8 cellular contexts compared by ENCODE assay signal in the genomic region with DNA sequence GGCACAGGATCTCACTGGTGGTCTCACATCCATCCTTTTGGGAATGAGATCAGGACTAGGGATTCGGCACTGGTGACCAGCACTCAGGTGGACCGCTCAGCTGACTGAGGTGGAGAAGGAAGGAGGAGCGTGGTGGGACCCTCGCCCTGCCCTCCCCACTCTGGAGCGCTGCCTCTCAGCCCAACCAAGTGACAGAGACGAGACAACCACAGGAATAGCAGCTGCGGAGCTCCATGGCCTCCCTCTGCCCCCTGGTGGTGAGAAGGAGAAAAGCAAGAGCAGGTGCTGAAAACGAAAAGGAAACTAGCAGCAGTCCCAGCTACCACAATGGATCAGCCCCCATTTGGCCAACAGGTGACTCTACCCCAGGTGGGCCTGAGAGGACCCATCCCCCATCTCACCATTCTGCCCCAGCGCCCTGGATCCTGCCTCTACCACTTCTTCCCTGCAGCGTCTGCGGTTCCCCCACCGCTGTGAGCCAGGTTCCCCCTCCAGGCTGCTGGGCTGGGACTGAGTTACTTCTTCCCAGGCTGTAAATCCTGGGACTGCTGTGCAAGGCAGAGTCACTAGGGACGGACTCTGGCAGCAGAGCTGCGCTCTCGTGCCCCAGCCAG. TPM values are rescaled to one million over a fixed set of nuclear protein-coding genes. Genes with fewer than 3 reads are reported as not detected.
A peak's percentile ranks its signal among the peaks of the same experiment; 100 is the strongest.
DNase-seq lines count a peak whose midpoint lies in the region; ATAC-seq and TF ChIP-seq lines count a peak whose summit lies in the region.
"Not testable (repeated sequence)": the region's sequence is repeated elsewhere in the genome, so short reads cannot be mapped to it uniquely, and the experiment has no call there.

A gene with protein sequence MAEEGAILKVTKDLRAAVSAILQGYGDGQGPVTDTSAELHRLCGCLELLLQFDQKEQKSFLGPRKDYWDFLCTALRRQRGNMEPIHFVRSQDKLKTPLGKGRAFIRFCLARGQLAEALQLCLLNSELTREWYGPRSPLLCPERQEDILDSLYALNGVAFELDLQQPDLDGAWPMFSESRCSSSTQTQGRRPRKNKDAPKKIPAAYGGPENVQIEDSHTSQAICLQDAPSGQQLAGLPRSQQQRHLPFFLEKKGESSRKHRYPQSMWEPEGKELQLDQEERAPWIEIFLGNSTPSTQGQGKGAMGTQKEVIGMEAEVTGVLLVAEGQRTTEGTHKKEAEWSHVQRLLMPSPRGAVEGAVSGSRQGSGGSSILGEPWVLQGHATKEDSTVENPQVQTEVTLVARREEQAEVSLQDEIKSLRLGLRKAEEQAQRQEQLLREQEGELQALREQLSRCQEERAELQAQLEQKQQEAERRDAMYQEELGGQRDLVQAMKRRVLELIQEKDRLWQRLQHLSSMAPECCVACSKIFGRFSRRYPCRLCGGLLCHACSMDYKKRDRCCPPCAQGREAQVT (plus strand): TSS at position 533 of the 614 bp plus-strand sequence. CDS start 1,353 bp downstream, outside the sequence.

- peak within 1 kb of the TSS; percentile 82 for H3K27ac Mint-ChIP-seq in activated CD4-positive, alpha-beta T cell treated with anti-CD3 and anti-CD28 coated beads, Interleukin-2, amount 10 ng/mL, durations not matched to agents 7 days and 5 days

- POLR2A ChIA-PET in activated CD4-positive, alpha-beta T cell treated with anti-CD3 and anti-CD28 coated beads, Interleukin-2, amount 10 ng/mL, durations not matched to agents 7 days and 5 days (lab: Charles Lee): not testable (repeated sequence)

- H3K9me3 Mint-ChIP-seq in activated CD4-positive, alpha-beta T cell treated with anti-CD3 and anti-CD28 coated beads, Interleukin-2, amount 10 ng/mL, durations not matched to agents 7 days and 5 days: not testable (repeated sequence)

- H3K9me3 ChIP-seq in BLaER1 treated with 17β-estradiol and CSF1 and Interleukin-3, amounts not matched to agents 10 nM and 100 nM (replicated peaks in 1 of 11); liver (ENCODE audit: control insufficient read depth in 4 of 4, low read length in 3 of 4): not testable (repeated sequence)

- not testable (repeated sequence) for H3K27me3 Mint-ChIP-seq in activated CD4-positive, alpha-beta T cell treated with anti-CD3 and anti-CD28 coated beads, Interleukin-2, amount 10 ng/mL, durations not matched to agents 7 days and 5 days

- H3K4me3 Mint-ChIP-seq in activated CD4-positive, alpha-beta T cell treated with anti-CD3 and anti-CD28 coated beads, Interleukin-2, amount 10 ng/mL, durations not matched to agents 7 days and 5 days: peak within 1 kb of the TSS; percentile 63

- ATAC-seq in GM19397 (IDR thresholded peaks at IDR 0.05; ENCODE audit: unreplicated experiment): peak; percentile 82
- peak; percentile 73 for ATAC-seq in HG03521 (IDR thresholded peaks at IDR 0.05; ENCODE audit: unreplicated experiment)

- TF ChIP-seq RAD21 in liver (IDR thresholded peaks at IDR 0.05): peak; percentile 71 to 81

- H3K4me1 Mint-ChIP-seq in activated CD4-positive, alpha-beta T cell treated with anti-CD3 and anti-CD28 coated beads, Interleukin-2, amount 10 ng/mL, durations not matched to agents 7 days and 5 days: peaks cover 13% of the 10 kb centered on the region

- DNase-seq in NCI-H526 (lab: John Stamatoyannopoulos, UW) (peak; percentile 58 to 86), dermis blood vessel endothelial cell (peak; percentile 76)
- peak; percentile 79 for DNase-seq in activated CD4-positive, alpha-beta T cell treated with anti-CD3 and anti-CD28 coated beads, Interleukin-2, amount 10 ng/mL, durations not matched to agents 7 days and 5 days
- peak; percentile 35 to 38 for DNase-seq in stimulated activated CD4-positive, alpha-beta T cell treated with anti-CD3 and anti-CD28 coated beads, Interleukin-2, amount 100 ng/mL, for 48 hours

- H3K27me3 ChIP-seq in BLaER1 treated with 17β-estradiol and CSF1 and Interleukin-3, amounts not matched to agents 10 nM and 100 nM; liver (ENCODE audit: control insufficient read depth in 4 of 4, insufficient read depth in 4 of 4, low read length in 3 of 4): not testable (repeated sequence)

- TF ChIP-seq CTCF in liver (IDR thresholded peaks at IDR 0.05; ENCODE audit: low read depth, low read length, missing input control): peak; percentile 57

- not testable (repeated sequence) for H3K4me3 ChIP-seq in BLaER1 treated with 17β-estradiol and CSF1 and Interleukin-3, amounts not matched to agents 10 nM and 100 nM
- peak within 1 kb of the TSS; percentile 27 to 53 (median 37) for H3K4me3 ChIP-seq in liver (ENCODE audit: low read depth in 1 of 3, low read length in 3 of 3)

- peaks cover 10 to 49% (median 26%) of the 10 kb centered on the region in 10 experiments for H3K4me1 ChIP-seq in BLaER1 treated with 17β-estradiol and CSF1 and Interleukin-3, amounts not matched to agents 10 nM and 100 nM
- not testable (repeated sequence) for H3K4me1 ChIP-seq in liver (ENCODE audit: control insufficient read depth in 4 of 4, insufficient read depth in 4 of 4, low read length in 3 of 4)

- not testable (repeated sequence) for H3K36me3 Mint-ChIP-seq in activated CD4-positive, alpha-beta T cell treated with anti-CD3 and anti-CD28 coated beads, Interleukin-2, amount 10 ng/mL, durations not matched to agents 7 days and 5 days (ENCODE audit: low read depth)

- 5% methylated on average over 15 of the region's 15 CpGs for WGBS in liver

- CTCF ChIA-PET in activated CD4-positive, alpha-beta T cell treated with anti-CD3 and anti-CD28 coated beads, Interleukin-2, amount 10 ng/mL, durations not matched to agents 7 days and 5 days (lab: Charles Lee): interaction anchor here (0.9 to 1.4 kb wide), 8 partner anchors 9 to 283 kb away, joined by 3 to 5 read pairs (median 4); no protein-coding TSS in a partner anchor

- peak within 1 kb of the TSS in 10 of 11 experiments; percentile 2 to 71 (median 32); a peak in 13 of 22 replicates for H3K4me2 ChIP-seq in BLaER1 treated with 17β-estradiol and CSF1 and Interleukin-3, amounts not matched to agents 10 nM and 100 nM

- not testable (repeated sequence) for H3K9ac ChIP-seq in BLaER1 treated with 17β-estradiol and CSF1 and Interleukin-3, amounts not matched to agents 10 nM and 100 nM; liver (ENCODE audit: low read depth in 1 of 2, low read length in 2 of 2)

- not testable (repeated sequence) for H3K27ac ChIP-seq in BLaER1 treated with 17β-estradiol and CSF1 and Interleukin-3, amounts not matched to agents 10 nM and 100 nM; liver (ENCODE audit: low read depth in 1 of 2, low read length in 2 of 2)

- H4K20me1 ChIP-seq in BLaER1 treated with 17β-estradiol and CSF1 and Interleukin-3, amounts not matched to agents 10 nM and 100 nM: not testable (repeated sequence)

- not testable (repeated sequence) for H3K36me3 ChIP-seq in BLaER1 treated with 17β-estradiol and CSF1 and Interleukin-3, amounts not matched to agents 10 nM and 100 nM; liver (ENCODE audit: control insufficient read depth in 4 of 4, insufficient read depth in 3 of 4, low read depth in 1 of 4, low read length in 3 of 4)

RNA-seq across cellular contexts. Expression of the gene that starts here (rescaled TPM):
- total RNA-seq in activated CD4-positive, alpha-beta T cell treated with anti-CD3 and anti-CD28 coated beads, Interleukin-2, amount 10 ng/mL, durations not matched to agents 7 days and 5 days: 1 to 10 TPM; 2.1 to 2.7 TPM
- total RNA-seq in dermis blood vessel endothelial cell (not detected in 2 replicates), liver (under 1 TPM; 0.05 to 0.08 TPM)
- under 1 TPM in 1 of 2 donors, not detected in 1; 0.08 TPM for polyA plus RNA-seq in liver

Comparison
In these comparisons a context has a peak if more than half of its experiments do, and no peak if none do; other contexts are left out.
1. Peak in DNase-seq in dermis blood vessel endothelial cell; RNA of the gene not detected or under 1 TPM.